In the genomic region with DNA sequence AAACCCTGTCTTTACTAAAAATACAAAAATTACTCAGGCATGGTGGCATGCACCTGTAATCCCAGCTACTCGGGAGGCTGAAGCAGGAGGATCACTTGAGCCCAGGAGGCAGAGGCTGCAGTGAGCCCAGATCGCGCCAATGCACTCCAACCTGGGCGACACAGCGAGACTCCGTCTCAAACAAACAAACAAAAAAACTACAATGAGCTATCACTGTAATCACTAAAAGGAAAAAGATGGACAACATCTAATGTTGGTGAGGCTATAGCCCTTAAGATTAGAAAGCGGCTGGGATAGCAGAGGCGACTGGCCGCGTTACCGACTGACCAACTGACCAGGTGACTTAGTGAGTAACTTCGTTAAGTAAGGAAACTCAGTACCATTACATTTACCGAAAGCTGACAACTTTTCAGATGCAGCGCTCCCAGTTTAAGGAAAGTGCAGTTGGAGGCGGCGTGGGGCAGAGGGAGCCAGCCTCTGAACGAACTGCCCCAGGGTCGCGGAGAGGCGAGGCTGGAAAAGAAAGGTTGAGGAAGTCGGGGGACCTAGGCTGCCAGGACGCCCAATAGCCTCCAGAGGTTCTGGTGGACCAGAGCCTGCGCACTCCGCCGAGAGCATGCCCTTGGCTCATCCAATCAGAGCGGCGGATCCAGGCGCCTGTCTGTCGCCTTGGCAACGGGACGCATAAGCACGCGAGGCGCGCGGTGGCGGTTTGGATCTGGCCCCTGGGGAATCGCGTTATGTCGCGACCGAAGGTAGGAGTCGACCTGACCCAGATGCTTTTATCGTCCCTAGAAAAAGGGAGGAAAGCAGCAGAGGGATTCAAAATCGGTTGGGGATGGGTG, we compare ENCODE assay signal across 8 cellular contexts. TPM values are rescaled to one million over a fixed set of nuclear protein-coding genes. Genes with fewer than 3 reads are reported as not detected.
DNase-seq lines count a peak whose midpoint lies in the region; ATAC-seq and TF ChIP-seq lines count a peak whose summit lies in the region.

No MANE protein-coding gene starts in this region.

- peak; percentile 95 for DNase-seq in Caki2 (ENCODE audit: low read depth)
- peak; percentile 55 for DNase-seq in activated T-cell treated with anti-CD3 and anti-CD28 coated beads for 4 hours
- peak; percentile 90 to 92 for DNase-seq in erythroblast (lab: John Stamatoyannopoulos, UW)
- DNase-seq in mucosa of descending colon: peak; percentile 91 to 94 (median 92)
- DNase-seq in stimulated activated CD8-positive, alpha-beta memory T cell treated with anti-CD3 and anti-CD28 coated beads, Interleukin-2, amount 100 ng/mL, for 48 hours (ENCODE audit: low read depth in 2 of 2): peak; percentile 76 to 79

- H3K4me2 ChIP-seq in OCI-LY3 (ENCODE audit: low read length): peak overlapping the region; percentile 93

- intact Hi-C loops in mucosa of descending colon (cut with DNase I, micrococcal nuclease): no loop called here

- H3K4me1 ChIP-seq in HUES64 (ENCODE audit: insufficient read depth, low read length): no peaks in the 10 kb centered on the region
- H3K4me1 ChIP-seq in OCI-LY3 (ENCODE audit: low read length): peaks cover 11% of the 10 kb centered on the region
- no peaks in the 10 kb centered on the region for H3K4me1 ChIP-seq in mucosa of descending colon (ENCODE audit: low read depth)

- peak overlapping the region; percentile 56 for H3K9ac ChIP-seq in HUES64 (ENCODE audit: low read depth, low read length)
- peak overlapping the region; percentile 62 for H3K9ac ChIP-seq in OCI-LY3 (ENCODE audit: low read length)

- H3K27ac ChIP-seq in HUES64 (ENCODE audit: low read depth, low read length): 0 out of 2 replicates have a peak overlapping the region, but pooled peaks have one; percentile 9
- H3K27ac ChIP-seq in OCI-LY3 (ENCODE audit: low read length): no peak overlapping the region

- H3K27me3 ChIP-seq in HUES64 (ENCODE audit: insufficient read depth, low read length) (no peaks in the 10 kb centered on the region), OCI-LY3 (ENCODE audit: low read depth, low read length) (no peaks in the 10 kb centered on the region)

- H3K36me3 ChIP-seq in HUES64 (ENCODE audit: insufficient read depth, low read length) (no peaks in the 10 kb centered on the region), OCI-LY3 (replicated peaks; ENCODE audit: low read depth, low read length) (peaks cover 5% of the 10 kb centered on the region), mucosa of descending colon (ENCODE audit: low read depth) (no peaks in the 10 kb centered on the region)

- TF ChIP-seq CTCF in OCI-LY3 (IDR thresholded peaks at IDR 0.05; ENCODE audit: low read depth, low read length): no peak
- TF ChIP-seq CTCF in mucosa of descending colon (IDR thresholded peaks at IDR 0.05): no peak

- H3K9me3 ChIP-seq in HUES64 (ENCODE audit: insufficient read depth, low read depth, low read length): no peaks in the 10 kb centered on the region
- no peaks in the 10 kb centered on the region for H3K9me3 ChIP-seq in OCI-LY3 (ENCODE audit: insufficient read depth, low read length)
- H3K9me3 ChIP-seq in mucosa of descending colon: no peaks in the 10 kb centered on the region

- H3K79me2 ChIP-seq in OCI-LY3 (ENCODE audit: low read length): no peaks in the 10 kb centered on the region

- peak overlapping the region; percentile 61 for H3K4me3 ChIP-seq in HUES64 (ENCODE audit: low read length)
- H3K4me3 ChIP-seq in OCI-LY3 (ENCODE audit: low read length): peak overlapping the region; percentile 92
- peak overlapping the region; percentile 14 for H3K4me3 ChIP-seq in mucosa of descending colon

- in situ Hi-C loops in Caki2 (cut with HindIII; ENCODE audit: low pct_unique_long_range_greater_than_20kb, low sequenced_read_pairs): no loop called here

- 8% methylated on average over 45 of the region's 45 CpGs for WGBS in HUES64

- TF ChIP-seq POLR2A in erythroblast (IDR thresholded peaks at IDR 0.05; ENCODE audit: low read length): no peak

- no peaks in the 10 kb centered on the region for H4K20me1 ChIP-seq in OCI-LY3 (ENCODE audit: insufficient read depth, low read length)

- ATAC-seq in GM21447 (IDR thresholded peaks at IDR 0.05; ENCODE audit: unreplicated experiment) (peak; percentile 79), mucosa of descending colon (peak; percentile 98)

- peak overlapping the region; percentile 81 for H2AFZ ChIP-seq in OCI-LY3 (ENCODE audit: low read depth, low read length)

RNA-seq across cellular contexts. Expression of gene TTLL9, which starts 8.9 kb away (rescaled TPM):
- 0.20 TPM in 1 of 2 replicates, not detected in the other for total RNA-seq in Caki2 (2014; rRNA removed; shearing (Covaris generic); ENCODE audit: low replicate concordance)
- polyA plus RNA-seq in HUES64 (2013, experiment 1 of 2): 0.20 TPM
- 0.25 TPM for polyA plus RNA-seq in HUES64 (2013, experiment 2 of 2)
- total RNA-seq in mucosa of descending colon: under 1 TPM in 1 of 3 donors, not detected in 2; 0.25 TPM

RNA-seq across cellular contexts. Expression of gene DUSP15, which starts 9.0 kb away (rescaled TPM):
- 3.9 TPM in 1 of 2 replicates, not detected in the other for total RNA-seq in Caki2 (2014; rRNA removed; shearing (Covaris generic); ENCODE audit: low replicate concordance)
- polyA plus RNA-seq in HUES64 (2013, experiment 1 of 2): 1.7 TPM
- 2.5 TPM for polyA plus RNA-seq in HUES64 (2013, experiment 2 of 2)
- 1 to 10 TPM in 1 of 3 donors, under 1 TPM in 1, not detected in 1; 0.58 to 1.7 TPM for total RNA-seq in mucosa of descending colon

RNA-seq across cellular contexts. Expression of gene FOXS1, which starts 34.0 kb away (rescaled TPM):
- not detected in 2 replicates for total RNA-seq in Caki2 (2014; rRNA removed; shearing (Covaris generic); ENCODE audit: low replicate concordance)
- 0.50 TPM for polyA plus RNA-seq in HUES64 (2013, experiment 1 of 2)
- polyA plus RNA-seq in HUES64 (2013, experiment 2 of 2): 1.1 TPM
- under 1 TPM in 1 of 3 donors, not detected in 2; 0.60 TPM for total RNA-seq in mucosa of descending colon

Comparison
In these comparisons a context has a peak if more than half of its experiments do, and no peak if none do; other contexts are left out.
1. H3K4me3 ChIP-seq: peak in every context shown above with its lines; median percentile 92 in OCI-LY3; 61 in HUES64; 14 in mucosa of descending colon.